In genomic region chr14:93788307-93788556, GRCh38 we compare ENCODE assay signal across 9 cellular contexts. TPM values are rescaled to one million over a fixed set of nuclear protein-coding genes. Genes with fewer than 3 reads are reported as not detected.
DNase-seq lines count a peak whose midpoint lies in the region; FAIRE-seq and TF ChIP-seq lines count a peak whose summit lies in the region.
"Had no signal": no experiment of that assay in that cellular context is flagged by ENCODE, and none has a peak within 500 bp of the region (broad histone marks: within the 10 kb centered on the region; RNA-seq: fewer than 3 reads in every experiment).

Gene PRIMA1, minus strand, starts transcription at chr14:93788485. Its CDS starts 767 bp downstream, at chr14:93787718.

- H3K4me1 ChIP-seq in ascending aorta (peaks cover 0 to 17% of the 10 kb centered on the region in 2 donors), iPS-18a (ENCODE audit: control insufficient read depth, low read depth, low read length) (no peaks in the 10 kb centered on the region), sigmoid colon (peaks cover 0 to 56% (median 37%) of the 10 kb centered on the region in 4 donors), kidney (ENCODE audit: control insufficient read depth in 1 of 2, insufficient read depth in 1 of 2, low read depth in 1 of 2, low read length in 2 of 2) (no peaks in the 10 kb centered on the region)

- DNase-seq in D721Med (ENCODE audit: insufficient read length, low spot score) (peak; percentile 61), ascending aorta (ENCODE audit: low spot score in 2 of 2) (no peak), sigmoid colon (no peak), T-helper 2 cell (no peak), kidney (no peak), HEK293T (ENCODE audit: extremely low spot score) (no peak), NCI-H510A (lab: John Stamatoyannopoulos, UW) (no peak)

- H3K9ac ChIP-seq in iPS-18a (ENCODE audit: low read length) (no peak within 1 kb of the TSS), kidney (ENCODE audit: low read length in 2 of 2) (no peak within 1 kb of the TSS)

- no peak for FAIRE-seq in D721Med (lab: Jason Lieb, UNC)
- FAIRE-seq in kidney (lab: Jason Lieb, UNC) = no peak
- FAIRE-seq: RCC 7860 had no signal

- CTCF ChIA-PET in HEK293T (lab: Yijun Ruan, JAX) = no interaction called here

- peak within 1 kb of the TSS; percentile 77 to 80 for H3K27ac ChIP-seq in ascending aorta
- no peak within 1 kb of the TSS for H3K27ac ChIP-seq in iPS-18a (ENCODE audit: low read length)
- H3K27ac ChIP-seq in sigmoid colon = peak within 1 kb of the TSS; percentile 76 to 90 (median 90)
- H3K27ac ChIP-seq in kidney (ENCODE audit: low read depth in 2 of 2, low read length in 2 of 2) = no peak within 1 kb of the TSS

- TF ChIP-seq CTCF in D721Med (IDR thresholded peaks at IDR 0.05; ENCODE audit: insufficient read depth, missing control alignments) (no peak), ascending aorta (IDR thresholded peaks at IDR 0.05) (no peak), sigmoid colon (IDR thresholded peaks at IDR 0.05) (no peak), kidney (IDR thresholded peaks at IDR 0.05; ENCODE audit: borderline replicate concordance, extremely low read depth, insufficient read depth) (no peak)

- H3K9me3 ChIP-seq in ascending aorta (no peaks in the 10 kb centered on the region), iPS-18a (ENCODE audit: control insufficient read depth, low read depth, low read length) (no peaks in the 10 kb centered on the region), sigmoid colon (no peaks in the 10 kb centered on the region), kidney (ENCODE audit: control insufficient read depth in 1 of 2, low read length in 2 of 2) (no peaks in the 10 kb centered on the region)

- POLR2A ChIA-PET in HEK293T (lab: Yijun Ruan, JAX) = interaction anchor here (0.5 kb wide), 1 partner anchor 15 kb away, joined by 3 read pairs; no protein-coding TSS in a partner anchor

- no peak for TF ChIP-seq EP300 in sigmoid colon (IDR thresholded peaks at IDR 0.05)

- no peaks in the 10 kb centered on the region for H3K36me3 ChIP-seq in ascending aorta
- no peaks in the 10 kb centered on the region for H3K36me3 ChIP-seq in iPS-18a (ENCODE audit: control insufficient read depth, low read depth, low read length)
- H3K36me3 ChIP-seq in sigmoid colon = no peaks in the 10 kb centered on the region
- H3K36me3 ChIP-seq in kidney (ENCODE audit: control insufficient read depth in 1 of 2, insufficient read depth in 2 of 2, low read length in 2 of 2) = no peaks in the 10 kb centered on the region

- WGBS in sigmoid colon, 2 donors = 3 to 4% methylated on average over 23 of the region's 23 CpGs

- H3K27me3 ChIP-seq in ascending aorta = no peaks in the 10 kb centered on the region
- peaks cover 44% of the 10 kb centered on the region for H3K27me3 ChIP-seq in iPS-18a (ENCODE audit: control insufficient read depth, insufficient read depth, low read length)
- no peaks in the 10 kb centered on the region for H3K27me3 ChIP-seq in sigmoid colon

- peak in 1 of 2 donors; percentile 52 for TF ChIP-seq POLR2A in sigmoid colon (IDR thresholded peaks at IDR 0.05)

- intact Hi-C loops in ascending aorta (cut with DNase I) = loop anchor here (2.0 to 10.0 kb wide), 4 partner anchors 15 to 387 kb away; partner anchors contain the start of gene PPP4R4
- intact Hi-C loops in sigmoid colon (cut with DNase I) = loop anchor here (2.0 to 10.0 kb wide), 3 partner anchors 51 to 583 kb away; partner anchors contain the start of genes GON7 and UBR7
- intact Hi-C loops in kidney (cut with DNase I) = no loop called here

- H3K4me3 ChIP-seq in ascending aorta = peak within 1 kb of the TSS; percentile 55 to 84
- H3K4me3 ChIP-seq in iPS-18a (ENCODE audit: low read length) = peak within 1 kb of the TSS; percentile 53
- peak within 1 kb of the TSS; percentile 62 to 80 (median 70) for H3K4me3 ChIP-seq in sigmoid colon
- peak within 1 kb of the TSS in 1 of 2 donors; percentile 21 for H3K4me3 ChIP-seq in kidney (ENCODE audit: low read length in 2 of 2)

TF ChIP-seq in HEK293T, 16 proteins besides CTCF, POLR2A, EP300 and RAD21:
- no peak for TF ChIP-seq HDGF (IDR thresholded peaks at IDR 0.05; ENCODE audit: borderline replicate concordance)
- no peak for TF ChIP-seq L3MBTL2 (conservative IDR thresholded peaks at IDR 0.05)
- no peak for TF ChIP-seq FOXK2 (IDR thresholded peaks at IDR 0.05)
- TF ChIP-seq ARNT (IDR thresholded peaks at IDR 0.05) = no peak
- TF ChIP-seq CTBP1 (IDR thresholded peaks at IDR 0.05; ENCODE audit: borderline replicate concordance) = no peak
- TF ChIP-seq ZNF384 (IDR thresholded peaks at IDR 0.05) = no peak
- no peak for TF ChIP-seq SP1 (IDR thresholded peaks at IDR 0.05)
- no peak for TF ChIP-seq NFRKB (IDR thresholded peaks at IDR 0.05)
- no peak for TF ChIP-seq ELF4 (IDR thresholded peaks at IDR 0.05)
- no peak for TF ChIP-seq FOXA1 (IDR thresholded peaks at IDR 0.05)
- no peak for TF ChIP-seq TARDBP (IDR thresholded peaks at IDR 0.05)
- no peak for TF ChIP-seq BHLHE40 (IDR thresholded peaks at IDR 0.05; ENCODE audit: borderline replicate concordance)
- TF ChIP-seq LEF1 (IDR thresholded peaks at IDR 0.05; ENCODE audit: borderline replicate concordance) = no peak

RNA-seq across cellular contexts. Expression of gene PRIMA1, which starts in this region (rescaled TPM):
- total RNA-seq in ascending aorta (9.4 TPM), sigmoid colon (10 to 100 TPM in 3 of 4 donors, 1 to 10 TPM in 1; 5.3 to 21.9 (median 12.8) TPM), kidney (1.7 TPM)
- polyA plus RNA-seq in sigmoid colon (1 to 10 TPM in 2 of 3 donors, under 1 TPM in 1; 0.23 to 7.6 (median 1.8) TPM), kidney (ENCODE audit: insufficient read depth, low read depth, low replicate concordance) (1.0 TPM)

Comparison
In these comparisons a context has a peak if more than half of its experiments do, and no peak if none do; other contexts are left out.
1. H3K27ac ChIP-seq: peak in ascending aorta (2 of 2) and sigmoid colon (4 of 4); none in iPS-18a (single experiment) and kidney (0 of 2).